1 cellular context compared by ENCODE assay signal in genomic region chr12:6368906-6369525, GRCh38.
TF ChIP-seq lines count a peak whose summit lies in the region.

No MANE protein-coding gene starts in this region.

TF ChIP-seq in K562, 482 proteins besides CTCF, POLR2A, EP300 and RAD21:
- no peak for TF ChIP-seq RNF2 (IDR thresholded peaks at IDR 0.05)
- no peak for TF ChIP-seq ZNF764 (CRISPR knock-in tag; IDR thresholded peaks at IDR 0.05; ENCODE audit: low read depth)
- TF ChIP-seq MEF2D (tag; conservative IDR thresholded peaks at IDR 0.05; ENCODE audit: low read depth), result no peak
- no peak for TF ChIP-seq DACH1 (IDR thresholded peaks at IDR 0.05; ENCODE audit: partially characterized antibody)
- TF ChIP-seq, protein P1, sequence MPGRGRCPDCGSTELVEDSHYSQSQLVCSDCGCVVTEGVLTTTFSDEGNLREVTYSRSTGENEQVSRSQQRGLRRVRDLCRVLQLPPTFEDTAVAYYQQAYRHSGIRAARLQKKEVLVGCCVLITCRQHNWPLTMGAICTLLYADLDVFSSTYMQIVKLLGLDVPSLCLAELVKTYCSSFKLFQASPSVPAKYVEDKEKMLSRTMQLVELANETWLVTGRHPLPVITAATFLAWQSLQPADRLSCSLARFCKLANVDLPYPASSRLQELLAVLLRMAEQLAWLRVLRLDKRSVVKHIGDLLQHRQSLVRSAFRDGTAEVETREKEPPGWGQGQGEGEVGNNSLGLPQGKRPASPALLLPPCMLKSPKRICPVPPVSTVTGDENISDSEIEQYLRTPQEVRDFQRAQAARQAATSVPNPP (IDR thresholded peaks at IDR 0.05; ENCODE audit: borderline replicate concordance, insufficient read depth, insufficient read length), result no peak
